Comparison of ENCODE assay signal across 17 cellular contexts in the genomic region with DNA sequence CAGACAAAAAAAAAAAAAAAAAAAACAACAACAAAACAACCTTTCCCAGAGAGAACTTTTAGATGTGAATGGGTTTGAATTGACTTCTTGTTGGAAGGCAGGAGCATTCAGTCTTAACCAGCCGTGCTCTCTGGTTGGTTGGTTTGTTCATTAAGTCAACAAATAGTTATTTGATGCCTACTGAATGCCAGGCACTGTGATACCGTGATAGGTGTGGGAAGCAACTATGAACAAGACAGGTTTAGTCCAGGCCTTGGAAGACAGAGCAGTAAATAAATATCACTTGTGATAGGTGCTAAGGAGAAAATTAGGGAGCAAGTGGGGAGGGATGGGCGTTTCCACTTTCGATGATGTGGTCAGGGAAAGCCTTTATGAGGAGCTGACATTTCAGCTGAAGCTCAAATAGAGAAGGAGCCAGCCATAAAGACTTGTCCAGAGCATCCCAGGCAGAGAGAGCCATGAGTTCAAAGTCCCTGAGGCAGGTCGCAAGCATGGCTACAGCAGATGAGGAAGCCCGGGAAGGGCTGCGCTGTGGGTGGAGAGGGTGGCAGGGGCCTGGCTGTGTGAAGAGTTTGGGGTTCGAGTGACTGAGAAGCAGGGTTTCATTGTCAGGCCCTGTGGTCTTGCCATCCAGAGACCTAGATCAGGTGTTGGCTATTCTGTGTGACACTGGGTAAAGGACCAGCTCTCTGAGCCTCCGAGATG. TPM values are rescaled to one million over a fixed set of nuclear protein-coding genes. Genes with fewer than 3 reads are reported as not detected.
A peak's percentile ranks its signal among the peaks of the same experiment; 100 is the strongest.
DNase-seq lines count a peak whose midpoint lies in the region; ATAC-seq and TF ChIP-seq lines count a peak whose summit lies in the region.
"Had no signal": no experiment of that assay in that cellular context is flagged by ENCODE, and none has a peak within 500 bp of the region (broad histone marks: within the 10 kb centered on the region; RNA-seq: fewer than 3 reads in every experiment).

No MANE protein-coding gene starts in this region.

- TF ChIP-seq CTCF in heart right ventricle (IDR thresholded peaks at IDR 0.05) (no peak), prostate gland (IDR thresholded peaks at IDR 0.05) (no peak), upper lobe of right lung (IDR thresholded peaks at IDR 0.05) (no peak)

- H3K9me3 ChIP-seq in heart right ventricle: no peaks in the 10 kb centered on the region
- H3K9me3 ChIP-seq in right cardiac atrium (ENCODE audit: control insufficient read depth, low read length): no peaks in the 10 kb centered on the region
- no peaks in the 10 kb centered on the region for H3K9me3 ChIP-seq in duodenal mucosa (ENCODE audit: control insufficient read depth in 1 of 2, low read length in 2 of 2)
- H3K9me3 ChIP-seq in prostate gland: no peaks in the 10 kb centered on the region
- no peaks in the 10 kb centered on the region for H3K9me3 ChIP-seq in upper lobe of right lung
- H3K9me3 ChIP-seq: ovary, thoracic aorta had no signal

- H3K36me3 ChIP-seq in heart right ventricle (peaks cover 0 to 15% (median 0%) of the 10 kb centered on the region in 9 donors), duodenal mucosa (ENCODE audit: control insufficient read depth in 1 of 2, insufficient read depth in 2 of 2, low read length in 2 of 2) (peaks cover 9 to 10% of the 10 kb centered on the region in 2 donors), prostate gland (no peaks in the 10 kb centered on the region), upper lobe of right lung (no peaks in the 10 kb centered on the region)
- H3K36me3 ChIP-seq: ovary, thoracic aorta had no signal

- DNase-seq in heart right ventricle (no peak), right cardiac atrium (no peak), prostate gland (ENCODE audit: low spot score) (no peak), upper lobe of right lung (no peak), NCI-H82 (lab: John Stamatoyannopoulos, UW) (no peak), occipital lobe (lab: John Stamatoyannopoulos, UW) (no peak)
- no peak for DNase-seq in activated T-cell treated with anti-CD3 and anti-CD28 coated beads, Interleukin-2, amount 50 U/mL, for 48 hours
- DNase-seq: activated CD8-positive, alpha-beta T cell treated with anti-CD3 and anti-CD28 coated beads for 36 hours; amniotic stem cell; H7; NCI-H187 treated with DMSO at 0.1 percent for 48 hours; OCI-M1; ovary; stimulated activated CD4-positive, alpha-beta T cell treated with anti-CD3 and anti-CD28 coated beads, Interleukin-15, amount 100 ng/mL, for 24 hours had no signal

- intact Hi-C loops in heart right ventricle (cut with DNase I): loop anchor here in 1 of 10 donors (10.0 kb wide), 1 partner anchor 46 kb away; no protein-coding TSS in a partner anchor
- intact Hi-C loops in right cardiac atrium (cut with DNase I): no loop called here
- intact Hi-C loops in prostate gland (cut with DNase I): no loop called here
- intact Hi-C loops in upper lobe of right lung (cut with DNase I): no loop called here

- no peak for TF ChIP-seq POLR2A in prostate gland (IDR thresholded peaks at IDR 0.05)

- H3K9ac ChIP-seq in duodenal mucosa (ENCODE audit: low read depth in 1 of 2, low read length in 2 of 2): peak overlapping the region; percentile 21 to 56

- H3K4me1 ChIP-seq in heart right ventricle (peaks cover 4 to 92% (median 57%) of the 10 kb centered on the region in 9 donors), right cardiac atrium (ENCODE audit: control insufficient read depth, insufficient read depth, low read length) (peaks cover 15% of the 10 kb centered on the region), duodenal mucosa (ENCODE audit: control insufficient read depth in 1 of 2, insufficient read depth in 2 of 2, low read length in 2 of 2) (peaks cover 64 to 68% of the 10 kb centered on the region in 2 donors), prostate gland (replicated peaks) (peaks cover 1% of the 10 kb centered on the region), upper lobe of right lung (peaks cover 38% of the 10 kb centered on the region)

- H3K27me3 ChIP-seq in heart right ventricle (no peaks in the 10 kb centered on the region), right cardiac atrium (ENCODE audit: control insufficient read depth, insufficient read depth) (no peaks in the 10 kb centered on the region), duodenal mucosa (ENCODE audit: control insufficient read depth in 1 of 2, insufficient read depth in 2 of 2, low read length in 2 of 2) (no peaks in the 10 kb centered on the region), prostate gland (replicated peaks; ENCODE audit: insufficient read depth) (no peaks in the 10 kb centered on the region), upper lobe of right lung (no peaks in the 10 kb centered on the region)
- H3K27me3 ChIP-seq: ovary had no signal

- H3K4me3 ChIP-seq in heart right ventricle (no peak overlapping the region), right cardiac atrium (ENCODE audit: low read length) (no peak overlapping the region), duodenal mucosa (ENCODE audit: low read depth in 1 of 2, low read length in 2 of 2) (peak overlapping the region; percentile 8 to 13), prostate gland (no peak overlapping the region), upper lobe of right lung (no peak overlapping the region)
- H3K4me3 ChIP-seq: coronary artery, ovary, thoracic aorta had no signal

- 74 to 79% methylated on average over 9 of the region's 9 CpGs for WGBS in heart right ventricle, 2 donors
- 74% methylated on average over 9 of the region's 9 CpGs for WGBS in right cardiac atrium
- WGBS in prostate gland: 77% methylated on average over 9 of the region's 9 CpGs

- H3K27ac ChIP-seq in heart right ventricle (peak overlapping the region in 9 of 10 donors; percentile 61 to 93 (median 78)), right cardiac atrium (ENCODE audit: low read length) (no peak overlapping the region), duodenal mucosa (ENCODE audit: low read depth, low read length) (peak overlapping the region; percentile 83), prostate gland (peak overlapping the region; percentile 73 to 76), upper lobe of right lung (peak overlapping the region; percentile 73)
- H3K27ac ChIP-seq: ovary, thoracic aorta had no signal

- ATAC-seq in heart right ventricle (no peak), right cardiac atrium (no peak), upper lobe of right lung (no peak)
- ATAC-seq: activated CD8-positive, alpha-beta T cell treated with anti-CD3 and anti-CD28 coated beads for 36 hours had no signal

RNA-seq across cellular contexts. Expression of a gene that starts 8.0 kb away (rescaled TPM):
- total RNA-seq in heart right ventricle (10 to 100 TPM in 5 of 10 donors, 1 to 10 TPM in 5; 5.0 to 16.5 (median 9.4) TPM), right cardiac atrium (1 to 10 TPM; 5.3 to 8.7 (median 7.4) TPM), prostate gland (10 to 100 TPM; 78.8 to 85.3 TPM), upper lobe of right lung (47.3 TPM), occipital lobe (3.1 TPM)
- polyA plus RNA-seq in heart right ventricle (10 to 100 TPM; 15.4 to 18.2 TPM), right cardiac atrium (11.5 TPM)

RNA-seq across cellular contexts. Expression of a gene that starts 42.5 kb away (rescaled TPM):
- under 1 TPM in 8 of 10 donors, not detected in 2; 0.15 to 0.93 (median 0.25) TPM for total RNA-seq in heart right ventricle
- polyA plus RNA-seq in heart right ventricle: under 1 TPM in 1 of 2 donors, not detected in 1; 0.13 TPM
- under 1 TPM; 0.26 to 0.53 (median 0.37) TPM for total RNA-seq in right cardiac atrium
- polyA plus RNA-seq in right cardiac atrium: 0.27 TPM
- total RNA-seq in prostate gland: 1 to 10 TPM in 1 of 2 donors, under 1 TPM in 1; 0.77 to 2.4 TPM
- 0.90 TPM for total RNA-seq in upper lobe of right lung
- 0.47 TPM for total RNA-seq in occipital lobe
- total RNA-seq: activated CD8-positive, alpha-beta T cell treated with anti-CD3 and anti-CD28 coated beads for 36 hours; H7 had no signal

Comparison
In these comparisons a context has a peak if more than half of its experiments do, and no peak if none do; other contexts are left out.
1. H3K4me3 ChIP-seq: peak in duodenal mucosa (2 of 2); none in heart right ventricle (0 of 10), right cardiac atrium (single experiment), prostate gland (0 of 2) and upper lobe of right lung (single experiment).